12 cellular contexts compared by ENCODE assay signal in genomic region chr7:33743594-33743993, GRCh38.
DNase-seq lines count a peak whose midpoint lies in the region; ATAC-seq, FAIRE-seq and TF ChIP-seq lines count a peak whose summit lies in the region.
"Had no signal": no experiment of that assay in that cellular context is flagged by ENCODE, and none has a peak within 500 bp of the region (broad histone marks: within the 10 kb centered on the region; RNA-seq: fewer than 3 reads in every experiment).

No MANE protein-coding gene starts in this region.

- H2BK15ac ChIP-seq in H1 (ENCODE audit: low read length) (no peak overlapping the region), mesendoderm (replicated peaks; ENCODE audit: low read depth) (no peak overlapping the region)

- H3K79me2 ChIP-seq in H1 (ENCODE audit: control insufficient read depth in 1 of 2, insufficient read depth in 2 of 2, low read length in 2 of 2) (no peaks in the 10 kb centered on the region), mesendoderm (ENCODE audit: control insufficient read depth, insufficient read depth, low read length) (no peaks in the 10 kb centered on the region)

- no peak overlapping the region for H4K91ac ChIP-seq in H1 (replicated peaks; ENCODE audit: insufficient read length, low read length)

- no peak for TF ChIP-seq EP300 in H1 (IDR thresholded peaks at IDR 0.05; ENCODE audit: borderline replicate concordance in 1 of 2, low read depth in 2 of 2, low read length in 2 of 2)

- TF ChIP-seq RAD21 in H1 (IDR thresholded peaks at IDR 0.05 in 1 of 2, conservative IDR thresholded peaks at IDR 0.05 in 1 of 2; ENCODE audit: low read depth in 2 of 2, low read length in 2 of 2): no peak

- H2BK12ac ChIP-seq in H1 (ENCODE audit: low read depth, low read length): peak overlapping the region; percentile 3; the same call in 1 of the 2 replicates

- CTCF ChIA-PET in H1 (lab: Charles Lee; ENCODE audit: partially characterized antibody): interaction anchor here (0.7 to 2.9 kb wide), 17 partner anchors 11 to 500 kb away, joined by 3 to 10 read pairs (median 4); no protein-coding TSS in a partner anchor

- H3K4ac ChIP-seq in H1 (replicated peaks; ENCODE audit: insufficient read length, low read depth, low read length) (no peak overlapping the region), mesendoderm (ENCODE audit: low read depth, low read length) (no peak overlapping the region)

- DNase-seq in AG08395 (ENCODE audit: low spot score) (peak; percentile 46), HFF-Myc (ENCODE audit: extremely low read depth, low read depth) (peak; percentile 38), H1 (ENCODE audit: low read depth in 1 of 2, low spot score in 2 of 2) (no peak), mesendoderm (no peak), iPS-NIHi11 (ENCODE audit: low spot score) (no peak), mucosa of gallbladder (ENCODE audit: low spot score) (no peak)
- DNase-seq: naive thymus-derived CD4-positive, alpha-beta T cell; NCI-H187 treated with DMSO at 0.1 percent for 48 hours had no signal

- H3K9ac ChIP-seq in H1 (replicated peaks in 1 of 4; ENCODE audit: extremely low read depth in 1 of 4, low read depth in 3 of 4, low read length in 3 of 4): no peak overlapping the region
- no peak overlapping the region for H3K9ac ChIP-seq in mesendoderm (ENCODE audit: low read length)

- no peak overlapping the region for H2BK120ac ChIP-seq in H1 (replicated peaks; ENCODE audit: low read depth, low read length)
- no peak overlapping the region for H2BK120ac ChIP-seq in mesendoderm (ENCODE audit: low read depth, low read length)

- H3K4me2 ChIP-seq in H1 (ENCODE audit: insufficient read depth in 1 of 2, low read depth in 2 of 2, low read length in 2 of 2): no peak overlapping the region
- no peak overlapping the region for H3K4me2 ChIP-seq in mesendoderm (ENCODE audit: low read length)

- H3K18ac ChIP-seq in H1 (ENCODE audit: extremely low read depth, low read length) (no peak overlapping the region), mesendoderm (ENCODE audit: low read length) (no peak overlapping the region)

- H3K27ac ChIP-seq in H1 (ENCODE audit: low read depth, low read length) (no peak overlapping the region), mesendoderm (ENCODE audit: low read depth, low read length) (no peak overlapping the region)
- H3K27ac ChIP-seq: C4-2B had no signal

- H3K23me2 ChIP-seq in H1 (ENCODE audit: low read depth, low read length): no peaks in the 10 kb centered on the region; the same call in 1 of the 2 replicates

- TF ChIP-seq POLR2A in H1 (IDR thresholded peaks at IDR 0.05; ENCODE audit: control extremely low read depth in 1 of 2, low read depth in 2 of 2, low read length in 2 of 2): no peak

- H2AK5ac ChIP-seq in H1 (ENCODE audit: low read depth, low read length): no peak overlapping the region
- no peak overlapping the region for H2AK5ac ChIP-seq in mesendoderm (ENCODE audit: low read length)

- H4K5ac ChIP-seq in H1 (ENCODE audit: insufficient read length, low read depth, low read length): no peak overlapping the region
- no peak overlapping the region for H4K5ac ChIP-seq in mesendoderm (ENCODE audit: low read length)

- H3K23ac ChIP-seq in H1 (ENCODE audit: insufficient read length) (no peak overlapping the region), mesendoderm (ENCODE audit: low read length) (no peak overlapping the region)

- ATAC-seq in HG03354 (IDR thresholded peaks at IDR 0.05; ENCODE audit: poor library complexity, severe bottlenecking, unreplicated experiment) (no peak), HG03469 (IDR thresholded peaks at IDR 0.05; ENCODE audit: unreplicated experiment) (no peak)
- ATAC-seq: naive thymus-derived CD4-positive, alpha-beta T cell had no signal

- no peak for FAIRE-seq in H1 (lab: Jason Lieb, UNC)
- FAIRE-seq: endometrium had no signal

- H3K14ac ChIP-seq in H1 (ENCODE audit: insufficient read length): no peak overlapping the region

- H3K9me3 ChIP-seq in H1 (ENCODE audit: insufficient read depth in 2 of 2, low read depth in 1 of 2, low read length in 1 of 2): no peaks in the 10 kb centered on the region

- H3K4me1 ChIP-seq in H1 (replicated peaks in 1 of 4; ENCODE audit: control insufficient read depth in 3 of 4, insufficient read depth in 4 of 4, low read length in 3 of 4): peaks cover 0 to 5% (median 0%) of the 10 kb centered on the region in 4 experiments; a peak in 1 of 7 replicates
- H3K4me1 ChIP-seq in mesendoderm (ENCODE audit: control insufficient read depth, low read depth, low read length): no peaks in the 10 kb centered on the region

- H3K56ac ChIP-seq in H1 (replicated peaks; ENCODE audit: insufficient read length, low read depth, low read length) (no peak overlapping the region), mesendoderm (ENCODE audit: low read length) (peak overlapping the region; percentile 57)

- TF ChIP-seq CTCF in HFF-Myc (IDR thresholded peaks at IDR 0.05; ENCODE audit: low read depth, low read length, missing control alignments) (no peak), H1 (IDR thresholded peaks at IDR 0.05; ENCODE audit: control extremely low read depth in 1 of 3, insufficient read depth in 1 of 3, low read depth in 1 of 3, low read length in 3 of 3) (no peak)

- peaks cover 3% of the 10 kb centered on the region; the same call in 1 of the 2 replicates for H3K79me1 ChIP-seq in H1 (ENCODE audit: low read depth, low read length)
- no peaks in the 10 kb centered on the region for H3K79me1 ChIP-seq in mesendoderm (ENCODE audit: low read length)

- no peak overlapping the region for H4K8ac ChIP-seq in H1 (ENCODE audit: extremely low read depth, insufficient read depth, low read length)
- H4K8ac ChIP-seq in mesendoderm (ENCODE audit: low read depth, low read length): no peak overlapping the region

- H3K27me3 ChIP-seq in H1 (replicated peaks in 1 of 4; ENCODE audit: control insufficient read depth in 3 of 4, extremely low read depth in 1 of 4, insufficient read depth in 3 of 4, low read length in 3 of 4): no peaks in the 10 kb centered on the region
- no peaks in the 10 kb centered on the region for H3K27me3 ChIP-seq in mesendoderm (ENCODE audit: insufficient read depth, low read length, poor library complexity)

- H3K4me3 ChIP-seq in HFF-Myc (replicated peaks; ENCODE audit: low read depth, low read length) (no peak overlapping the region), H1 (ENCODE audit: extremely low read depth in 1 of 4, insufficient read depth in 2 of 4, low read depth in 3 of 4, low read length in 4 of 4) (no peak overlapping the region), mesendoderm (ENCODE audit: low read length) (no peak overlapping the region)

- no peaks in the 10 kb centered on the region for H4K20me1 ChIP-seq in H1 (replicated peaks in 1 of 2; ENCODE audit: control insufficient read depth in 1 of 2, insufficient read depth in 2 of 2, low read length in 2 of 2)

- H3K36me3 ChIP-seq in H1 (ENCODE audit: control insufficient read depth in 2 of 4, insufficient read depth in 4 of 4, low read length in 3 of 4) (no peaks in the 10 kb centered on the region), mesendoderm (ENCODE audit: control insufficient read depth, insufficient read depth, low read length) (no peaks in the 10 kb centered on the region)

- no peak overlapping the region for H2BK20ac ChIP-seq in H1 (ENCODE audit: low read length)

- H2AFZ ChIP-seq in H1 (ENCODE audit: low read length): no peak overlapping the region

- WGBS in H1 (ENCODE audit: extremely low coverage in 1 of 2, insufficient coverage in 1 of 2, insufficient read length in 1 of 2, insufficient replicate concordance in 2 of 2, low coverage in 1 of 2, low lambda C conversion rate in 2 of 2, missing lambda C conversion rate in 1 of 2), 2 experiments: 86% methylated on average over 5 of the region's 5 CpGs; no CpG with 5 or more reads in 1 of the 2 experiments
- WGBS in mesendoderm (ENCODE audit: extremely low coverage, insufficient coverage, low lambda C conversion rate): no CpG with 5 or more reads among the region's 5 CpGs

- POLR2A ChIA-PET in H1 (lab: Charles Lee; ENCODE audit: partially characterized antibody): no interaction called here

- H2BK5ac ChIP-seq in H1 (ENCODE audit: low read depth, low read length) (no peak overlapping the region), mesendoderm (ENCODE audit: low read length) (no peak overlapping the region)

TF ChIP-seq in H1, 55 proteins besides CTCF, POLR2A, EP300 and RAD21 (continues in another document):
- TF ChIP-seq TAF1 (IDR thresholded peaks at IDR 0.05; ENCODE audit: low read depth, low read length) (no peak), YY1 (IDR thresholded peaks at IDR 0.05; ENCODE audit: low read depth, low read length) (no peak), RBBP5 (IDR thresholded peaks at IDR 0.05; ENCODE audit: borderline replicate concordance, low read depth, low read length) (no peak), SRF (IDR thresholded peaks at IDR 0.05; ENCODE audit: low read depth, low read length) (no peak), ZNF274 (IDR thresholded peaks at IDR 0.05; ENCODE audit: borderline replicate concordance, extremely low read depth, low read length) (no peak), ATF2 (IDR thresholded peaks at IDR 0.05; ENCODE audit: low read length) (no peak), E2F6 (IDR thresholded peaks at IDR 0.05) (no peak), KDM4A (IDR thresholded peaks at IDR 0.05; ENCODE audit: low read depth, low read length, severe bottlenecking) (no peak)

Comparison
In these comparisons a context has a peak if more than half of its experiments do, and no peak if none do; other contexts are left out.
1. DNase-seq: peak in AG08395 (single experiment) and HFF-Myc (single experiment); none in H1 (0 of 2), mesendoderm (single experiment), iPS-NIHi11 (single experiment) and mucosa of gallbladder (single experiment).